Comparison of ENCODE assay signal across 8 cellular contexts in genomic region chr16:53980675-53981074, GRCh38.
"Had no signal": no experiment of that assay in that cellular context is flagged by ENCODE, and none has a peak within 500 bp of the region (broad histone marks: within the 10 kb centered on the region; RNA-seq: fewer than 3 reads in every experiment).

No MANE protein-coding gene starts in this region.

- DNase-seq: H9, HCEC 1CT, KBM-7 had no signal

- H3K4me3 ChIP-seq: GM23338 had no signal

- H3K27ac ChIP-seq: HL-60, KMS-11 had no signal

- ATAC-seq: GM23338, HepG2 had no signal

- H3K4me1 Mint-ChIP-seq: IgD-negative memory B cell had no signal

- H3K4me3 Mint-ChIP-seq: GM23338, H9, IgD-negative memory B cell had no signal

- H3K27me3 Mint-ChIP-seq: IgD-negative memory B cell had no signal

- H3K27ac Mint-ChIP-seq: GM23338, H9, IgD-negative memory B cell had no signal

- H3K9me3 Mint-ChIP-seq: GM23338, H9, IgD-negative memory B cell had no signal

- H3K36me3 Mint-ChIP-seq: IgD-negative memory B cell had no signal
